13 cellular contexts compared by ENCODE assay signal in the genomic region with DNA sequence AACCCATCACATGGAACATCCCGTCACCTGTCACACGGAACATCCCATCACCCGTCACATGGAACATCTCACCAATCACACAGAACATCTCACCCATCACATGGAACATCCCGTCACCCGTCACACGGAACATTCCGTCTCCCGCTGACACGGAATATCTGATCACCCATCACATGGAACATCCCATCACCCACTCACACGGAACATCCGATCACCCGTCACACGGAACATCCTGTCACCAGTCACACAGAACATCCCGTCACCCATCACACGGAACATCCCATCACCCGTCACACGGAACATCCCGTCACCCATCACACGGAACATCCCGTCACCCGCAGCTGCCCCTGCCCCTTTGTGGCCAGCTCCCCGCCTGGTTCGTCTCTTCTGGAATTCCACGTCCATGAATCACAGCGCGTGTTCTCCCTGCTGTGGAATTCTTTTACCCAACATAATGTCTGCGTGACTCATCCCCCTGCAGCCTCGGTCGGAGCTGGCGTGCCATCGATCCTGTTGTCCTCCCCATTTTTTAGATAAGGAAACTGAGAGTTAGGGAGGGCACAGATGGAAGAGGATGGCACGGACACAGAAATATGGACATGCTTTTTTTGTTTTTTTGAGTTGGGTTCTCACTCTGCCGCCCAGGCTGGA. TPM values are rescaled to one million over a fixed set of nuclear protein-coding genes. Genes with fewer than 3 reads are reported as not detected.
A peak's percentile ranks its signal among the peaks of the same experiment; 100 is the strongest.
DNase-seq lines count a peak whose midpoint lies in the region; ATAC-seq and TF ChIP-seq lines count a peak whose summit lies in the region.
"Had no signal": no experiment of that assay in that cellular context is flagged by ENCODE, and none has a peak within 500 bp of the region (broad histone marks: within the 10 kb centered on the region; RNA-seq: fewer than 3 reads in every experiment).

No MANE protein-coding gene starts in this region.

- DNase-seq in ACHN (peak; percentile 100), HFFc6 (peak; percentile 98), astrocyte of the cerebellum (ENCODE audit: low read depth) (peak; percentile 96), iris pigment epithelial cell (ENCODE audit: low read depth) (peak; percentile 99), uterus (no peak), NCI-H187 (lab: John Stamatoyannopoulos, UW) (no peak)
- DNase-seq in stimulated activated CD4-positive, alpha-beta T cell treated with anti-CD3 and anti-CD28 coated beads, Interleukin-4, amount 100 ng/mL, for 4 hours: no peak
- DNase-seq: NCI-H1417 had no signal

- H3K36me3 ChIP-seq in uterus: no peaks in the 10 kb centered on the region

- no peak for ATAC-seq in HG03175 (IDR thresholded peaks at IDR 0.05; ENCODE audit: unreplicated experiment)
- ATAC-seq: activated CD4-positive, CD25-positive, alpha-beta regulatory T cell treated with anti-CD3 and anti-CD28 coated beads, Interleukin-2, amount 50 U/mL, for 24 hours had no signal

- no peak overlapping the region for H3K27ac ChIP-seq in uterus

- no peaks in the 10 kb centered on the region for H3K9me3 Mint-ChIP-seq in HFFc6
- H3K9me3 Mint-ChIP-seq: CD4-positive, alpha-beta memory T cell had no signal

- H3K4me1 ChIP-seq in uterus: no peaks in the 10 kb centered on the region
- H3K4me1 ChIP-seq: HAP-1 had no signal

- H3K4me3 Mint-ChIP-seq in HFFc6: no peak overlapping the region
- H3K4me3 Mint-ChIP-seq: activated naive CD8-positive, alpha-beta T cell; CD4-positive, alpha-beta memory T cell had no signal

- no peaks in the 10 kb centered on the region for H3K9me3 ChIP-seq in uterus
- H3K9me3 ChIP-seq: HAP-1 had no signal

- H3K4me3 ChIP-seq in astrocyte of the cerebellum (ENCODE audit: low read depth, low read length) (no peak overlapping the region), uterus (no peak overlapping the region)
- H3K4me3 ChIP-seq: HAP-1 had no signal

- H3K4me1 Mint-ChIP-seq in HFFc6 (ENCODE audit: low read depth): no peaks in the 10 kb centered on the region
- H3K4me1 Mint-ChIP-seq: CD4-positive, alpha-beta memory T cell had no signal

- intact Hi-C loops in uterus (cut with DNase I; ENCODE audit: low total_unique reads): no loop called here

- TF ChIP-seq CTCF in HFFc6 (IDR thresholded peaks at IDR 0.05) (no peak), astrocyte of the cerebellum (IDR thresholded peaks at IDR 0.05; ENCODE audit: low read depth, low read length, missing control alignments) (no peak), uterus (IDR thresholded peaks at IDR 0.05) (no peak)

- in situ Hi-C loops in ACHN (cut with HindIII; ENCODE audit: low pct_ligation_motif_present, low pct_unique_long_range_greater_than_20kb, low sequenced_read_pairs): no loop called here
- in situ Hi-C loops in astrocyte of the cerebellum (cut with HindIII; ENCODE audit: low sequenced_read_pairs): no loop called here

- peaks cover 8% of the 10 kb centered on the region; the same call in 1 of the 2 replicates for H3K36me3 Mint-ChIP-seq in HFFc6 (ENCODE audit: low read depth)
- H3K36me3 Mint-ChIP-seq: CD4-positive, alpha-beta memory T cell had no signal

- no peak overlapping the region for H3K27ac Mint-ChIP-seq in HFFc6
- H3K27ac Mint-ChIP-seq: activated naive CD8-positive, alpha-beta T cell; CD4-positive, alpha-beta memory T cell had no signal

- peaks cover 3% of the 10 kb centered on the region; the same call in 1 of the 2 replicates for H3K27me3 Mint-ChIP-seq in HFFc6 (ENCODE audit: insufficient read depth)
- H3K27me3 Mint-ChIP-seq: activated naive CD8-positive, alpha-beta T cell had no signal

- no peak for TF ChIP-seq POLR2A in uterus (IDR thresholded peaks at IDR 0.05)

- H3K27me3 ChIP-seq in uterus: no peaks in the 10 kb centered on the region

RNA-seq across cellular contexts. Expression of gene CPNE7, which starts 5.6 kb away (rescaled TPM):
- total RNA-seq in HFFc6 (2021; fragmentation: NEBNext Ultra II Directional; extraction: Animal tissue kit (Norgen Biotek cat#: 25700)): 10 to 100 TPM; 17.6 to 22.2 (median 19.3) TPM
- total RNA-seq in uterus: under 1 TPM in 2 of 4 donors, not detected in 2; 0.14 to 0.85 TPM

RNA-seq across cellular contexts. Expression of gene RPL13, which starts 20.7 kb away (rescaled TPM):
- 1,000 to 10,000 TPM; 1,572 to 1,808 (median 1,628) TPM for total RNA-seq in HFFc6 (2021; fragmentation: NEBNext Ultra II Directional; extraction: Animal tissue kit (Norgen Biotek cat#: 25700))
- over 10,000 TPM in 1 of 4 donors, 1,000 to 10,000 TPM in 3; 2,633 to 11,472 (median 5,632) TPM for total RNA-seq in uterus

RNA-seq across cellular contexts. Expression of gene DPEP1, which starts 32.3 kb away (rescaled TPM):
- not detected for total RNA-seq in HFFc6 (2021; fragmentation: NEBNext Ultra II Directional; extraction: Animal tissue kit (Norgen Biotek cat#: 25700))
- total RNA-seq in uterus: 1 to 10 TPM in 2 of 4 donors, not detected in 2; 1.0 to 5.5 TPM
- total RNA-seq: CD4-positive, alpha-beta memory T cell had no signal

Comparison
In these comparisons a context has a peak if more than half of its experiments do, and no peak if none do; other contexts are left out.
1. DNase-seq: peak in ACHN (single experiment), HFFc6 (single experiment), astrocyte of the cerebellum (single experiment) and iris pigment epithelial cell (single experiment); none in uterus (0 of 2), NCI-H187 (0 of 2) and stimulated activated CD4-positive, alpha-beta T cell treated with anti-CD3 and anti-CD28 coated beads, Interleukin-4, amount 100 ng/mL, for 4 hours (0 of 2).
2. RNA of gene CPNE7, which starts 5.6 kb away (total RNA-seq): 17.6 to 22.2 TPM in HFFc6; 0.14 to 0.85 TPM in uterus; every median in the first group is over 10 times any median in the second.